Comparison of ENCODE assay signal across 1 cellular context in genomic region chr3:27723803-27724458, GRCh38.
TF ChIP-seq lines count a peak whose summit lies in the region.

No MANE protein-coding gene starts in this region.

TF ChIP-seq in WTC11, 78 proteins besides CTCF, POLR2A, EP300 and RAD21 (continued from another document):
- TF ChIP-seq ATF6 (CRISPR knock-in tag; IDR thresholded peaks at IDR 0.05) = no peak
